ENCODE assay signal across 9 cellular contexts in genomic region chr9:113963017-113963620, GRCh38.
DNase-seq lines count a peak whose midpoint lies in the region; ATAC-seq, FAIRE-seq and TF ChIP-seq lines count a peak whose summit lies in the region.
"Had no signal": no experiment of that assay in that cellular context is flagged by ENCODE, and none has a peak within 500 bp of the region (broad histone marks: within the 10 kb centered on the region; RNA-seq: fewer than 3 reads in every experiment).

No MANE protein-coding gene starts in this region.

- intact Hi-C loops in kidney (cut with DNase I) = no loop called here
- intact Hi-C loops in activated T-helper 1 cell treated with anti-CD3 and anti-CD28 coated beads, Interleukin-12 subunit alpha, Interleukin-12 subunit beta, Interleukin-2, Interleukin-4 antibody, amounts not matched to agents 30 ng/mL and 10 ng/mL and 1 ng/mL, durations not matched to agents 14 hours and 24 hours and 36 hours (cut with micrococcal nuclease) = loop anchor here (1.0 kb wide), 1 partner anchor 156 kb away; no protein-coding TSS in a partner anchor

- no peak overlapping the region for H3K27ac ChIP-seq in kidney (ENCODE audit: low read depth in 2 of 2, low read length in 2 of 2)

- no peak overlapping the region for H3K4me3 Mint-ChIP-seq in activated T-helper 1 cell treated with anti-CD3 and anti-CD28 coated beads, Interleukin-12 subunit alpha, Interleukin-12 subunit beta, Interleukin-2, Interleukin-4 antibody, amounts not matched to agents 30 ng/mL and 10 ng/mL and 1 ng/mL, durations not matched to agents 14 hours and 24 hours and 36 hours

- no peak for FAIRE-seq in kidney (lab: Jason Lieb, UNC)
- FAIRE-seq: endometrium had no signal

- H3K4me1 Mint-ChIP-seq in activated T-helper 1 cell treated with anti-CD3 and anti-CD28 coated beads, Interleukin-12 subunit alpha, Interleukin-12 subunit beta, Interleukin-2, Interleukin-4 antibody, amounts not matched to agents 30 ng/mL and 10 ng/mL and 1 ng/mL, durations not matched to agents 14 hours and 24 hours and 36 hours (ENCODE audit: low read depth) = no peaks in the 10 kb centered on the region

- H3K4me1 ChIP-seq in kidney (ENCODE audit: control insufficient read depth in 1 of 2, insufficient read depth in 1 of 2, low read depth in 1 of 2, low read length in 2 of 2) = peaks cover 37 to 64% of the 10 kb centered on the region in 2 donors

- H3K9me3 ChIP-seq in kidney (ENCODE audit: control insufficient read depth in 1 of 2, low read length in 2 of 2) = no peaks in the 10 kb centered on the region

- no peak overlapping the region for H3K9ac ChIP-seq in kidney (ENCODE audit: low read length in 2 of 2)

- H3K36me3 ChIP-seq in kidney (ENCODE audit: control insufficient read depth in 1 of 2, insufficient read depth in 2 of 2, low read length in 2 of 2) = no peaks in the 10 kb centered on the region

- no peaks in the 10 kb centered on the region for H3K9me3 Mint-ChIP-seq in activated T-helper 1 cell treated with anti-CD3 and anti-CD28 coated beads, Interleukin-12 subunit alpha, Interleukin-12 subunit beta, Interleukin-2, Interleukin-4 antibody, amounts not matched to agents 30 ng/mL and 10 ng/mL and 1 ng/mL, durations not matched to agents 14 hours and 24 hours and 36 hours

- in situ Hi-C loops in ACHN (cut with HindIII; ENCODE audit: low pct_ligation_motif_present, low pct_unique_long_range_greater_than_20kb, low sequenced_read_pairs) = no loop called here

- no peak overlapping the region for H3K4me3 ChIP-seq in kidney (ENCODE audit: low read length in 2 of 2)

- DNase-seq in ACHN (peak; percentile 53), GDM1 (lab: John Stamatoyannopoulos, UW) (peak; percentile 37), NAMALWA (ENCODE audit: low spot score) (peak; percentile 49), amniotic stem cell (lab: John Stamatoyannopoulos, UW) (peak; percentile 15), kidney (no peak)
- DNase-seq in stimulated activated naive CD8-positive, alpha-beta T cell treated with anti-CD3 and anti-CD28 coated beads, Interleukin-15, Interleukin-2, amounts not matched to agents 100 U/mL and 50 U/mL, for 24 hours = peak; percentile 43
- DNase-seq in activated T-helper 1 cell treated with anti-CD3 and anti-CD28 coated beads, Interleukin-12 subunit alpha, Interleukin-12 subunit beta, Interleukin-2, Interleukin-4 antibody, amounts not matched to agents 30 ng/mL and 10 ng/mL and 1 ng/mL, durations not matched to agents 14 hours and 24 hours and 36 hours (ENCODE audit: low spot score) = no peak

- TF ChIP-seq CTCF in kidney (IDR thresholded peaks at IDR 0.05; ENCODE audit: borderline replicate concordance, extremely low read depth, insufficient read depth) = peak; percentile 36

- H3K27me3 Mint-ChIP-seq in activated T-helper 1 cell treated with anti-CD3 and anti-CD28 coated beads, Interleukin-12 subunit alpha, Interleukin-12 subunit beta, Interleukin-2, Interleukin-4 antibody, amounts not matched to agents 30 ng/mL and 10 ng/mL and 1 ng/mL, durations not matched to agents 14 hours and 24 hours and 36 hours (ENCODE audit: insufficient read depth) = no peaks in the 10 kb centered on the region

- H3K27ac Mint-ChIP-seq in activated T-helper 1 cell treated with anti-CD3 and anti-CD28 coated beads, Interleukin-12 subunit alpha, Interleukin-12 subunit beta, Interleukin-2, Interleukin-4 antibody, amounts not matched to agents 30 ng/mL and 10 ng/mL and 1 ng/mL, durations not matched to agents 14 hours and 24 hours and 36 hours = no peak overlapping the region

- ATAC-seq in stimulated activated naive CD8-positive, alpha-beta T cell treated with anti-CD3 and anti-CD28 coated beads, Interleukin-15, Interleukin-2, amounts not matched to agents 100 U/mL and 50 U/mL, for 24 hours = no peak
- ATAC-seq in GM21723 (IDR thresholded peaks at IDR 0.05; ENCODE audit: unreplicated experiment) = no peak

- H3K36me3 Mint-ChIP-seq in activated T-helper 1 cell treated with anti-CD3 and anti-CD28 coated beads, Interleukin-12 subunit alpha, Interleukin-12 subunit beta, Interleukin-2, Interleukin-4 antibody, amounts not matched to agents 30 ng/mL and 10 ng/mL and 1 ng/mL, durations not matched to agents 14 hours and 24 hours and 36 hours (ENCODE audit: low read depth) = no peaks in the 10 kb centered on the region

Comparison
In these comparisons a context has a peak if more than half of its experiments do, and no peak if none do; other contexts are left out.
1. DNase-seq: peak in ACHN (single experiment), GDM1 (single experiment), NAMALWA (single experiment), amniotic stem cell (single experiment) and stimulated activated naive CD8-positive, alpha-beta T cell treated with anti-CD3 and anti-CD28 coated beads, Interleukin-15, Interleukin-2, amounts not matched to agents 100 U/mL and 50 U/mL, for 24 hours (single experiment); none in kidney (single experiment) and activated T-helper 1 cell treated with anti-CD3 and anti-CD28 coated beads, Interleukin-12 subunit alpha, Interleukin-12 subunit beta, Interleukin-2, Interleukin-4 antibody, amounts not matched to agents 30 ng/mL and 10 ng/mL and 1 ng/mL, durations not matched to agents 14 hours and 24 hours and 36 hours (single experiment).